24 cellular contexts compared by ENCODE assay signal in the genomic region with DNA sequence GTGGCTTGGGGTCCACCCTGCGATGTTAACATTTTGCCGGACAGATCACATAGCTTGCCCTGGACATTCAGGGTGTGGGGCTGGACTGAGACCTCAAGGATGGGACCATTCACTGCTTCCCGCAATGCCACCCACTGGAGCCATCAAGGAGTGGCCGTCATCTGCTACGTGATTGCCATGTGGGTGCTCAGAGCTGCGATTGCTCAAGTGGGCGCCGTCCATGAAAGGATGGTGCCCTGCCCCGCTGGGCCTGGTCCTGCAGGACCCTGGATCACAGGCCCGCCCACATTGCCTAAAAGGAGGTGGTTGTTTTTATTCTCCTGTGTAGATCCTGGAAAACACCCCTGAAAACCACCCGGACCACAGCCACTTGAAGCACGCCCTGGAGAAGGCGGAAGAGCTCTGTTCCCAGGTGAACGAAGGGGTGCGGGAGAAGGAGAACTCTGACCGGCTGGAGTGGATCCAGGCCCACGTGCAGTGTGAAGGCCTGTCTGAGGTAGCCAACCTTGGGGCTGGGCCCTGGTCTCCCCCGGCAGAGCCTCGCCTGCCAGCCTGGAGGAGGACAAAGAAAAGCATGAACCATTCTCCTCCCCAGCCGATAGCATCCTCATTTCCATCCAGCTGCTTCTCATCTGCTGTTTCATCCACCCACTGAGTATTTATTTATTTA.
"Had no signal": no experiment of that assay in that cellular context is flagged by ENCODE, and none has a peak within 500 bp of the region (broad histone marks: within the 10 kb centered on the region; RNA-seq: fewer than 3 reads in every experiment).

No MANE protein-coding gene starts in this region.

- H3K4me3 Mint-ChIP-seq: dendritic cell treated with granulocyte-macrophage colony-stimulating factor and Interleukin-4, amounts not matched to agents 40 ng/mL and 50 ng/mL, for 4 days; effector memory CD8-positive, alpha-beta T cell; endodermal cell; mesothelial cell of epicardium had no signal

- H3K36me3 ChIP-seq: colonic mucosa, esophagus squamous epithelium, gastrocnemius medialis, heart right ventricle, left lung, lower lobe of right lung had no signal

- H3K36me3 Mint-ChIP-seq: mesothelial cell of epicardium had no signal

- ATAC-seq: effector memory CD8-positive, alpha-beta T cell; esophagus mucosa; gastrocnemius medialis; left cardiac atrium; left lung; left ventricle myocardium superior; lower lobe of right lung; mucosa of descending colon had no signal

- H3K27ac ChIP-seq: colonic mucosa, epithelial cell of prostate, esophagus squamous epithelium, gastrocnemius medialis, heart right ventricle, left lung, lower lobe of right lung had no signal

- H3K4me1 ChIP-seq: colonic mucosa, esophagus squamous epithelium, gastrocnemius medialis, heart right ventricle, left lung, lower lobe of right lung had no signal

- H3K9me3 ChIP-seq: colonic mucosa, esophagus squamous epithelium, gastrocnemius medialis, heart right ventricle, left lung, lower lobe of right lung, mucosa of descending colon had no signal

- H3K27ac Mint-ChIP-seq: dendritic cell treated with granulocyte-macrophage colony-stimulating factor and Interleukin-4, amounts not matched to agents 40 ng/mL and 50 ng/mL, for 4 days; endodermal cell; mesothelial cell of epicardium had no signal

- H3K4me1 Mint-ChIP-seq: endodermal cell, mesothelial cell of epicardium had no signal

- H3K27me3 ChIP-seq: colonic mucosa, esophagus squamous epithelium, gastrocnemius medialis, heart right ventricle, left lung had no signal

- DNase-seq: colonic mucosa; cortex of kidney; effector CD8-positive, alpha-beta T cell; effector memory CD8-positive, alpha-beta T cell; endodermal cell; erythroblast; esophagus squamous epithelium; foreskin fibroblast; foreskin melanocyte; gastrocnemius medialis; glutamatergic neuron; head of caudate nucleus; heart right ventricle; hippocampal formation; left cardiac atrium; left lung; left ventricle myocardium superior; lower lobe of right lung; mesenchymal stem cell; mucosa of descending colon had no signal

- H3K27me3 Mint-ChIP-seq: dendritic cell treated with granulocyte-macrophage colony-stimulating factor and Interleukin-4, amounts not matched to agents 40 ng/mL and 50 ng/mL, for 4 days had no signal

- H3K9me3 Mint-ChIP-seq: dendritic cell treated with granulocyte-macrophage colony-stimulating factor and Interleukin-4, amounts not matched to agents 40 ng/mL and 50 ng/mL, for 4 days; effector memory CD8-positive, alpha-beta T cell; mesothelial cell of epicardium had no signal

- H3K4me3 ChIP-seq: colonic mucosa, esophagus squamous epithelium, gastrocnemius medialis, heart right ventricle, left lung, lower lobe of right lung, mucosa of descending colon had no signal
